In the genomic region with DNA sequence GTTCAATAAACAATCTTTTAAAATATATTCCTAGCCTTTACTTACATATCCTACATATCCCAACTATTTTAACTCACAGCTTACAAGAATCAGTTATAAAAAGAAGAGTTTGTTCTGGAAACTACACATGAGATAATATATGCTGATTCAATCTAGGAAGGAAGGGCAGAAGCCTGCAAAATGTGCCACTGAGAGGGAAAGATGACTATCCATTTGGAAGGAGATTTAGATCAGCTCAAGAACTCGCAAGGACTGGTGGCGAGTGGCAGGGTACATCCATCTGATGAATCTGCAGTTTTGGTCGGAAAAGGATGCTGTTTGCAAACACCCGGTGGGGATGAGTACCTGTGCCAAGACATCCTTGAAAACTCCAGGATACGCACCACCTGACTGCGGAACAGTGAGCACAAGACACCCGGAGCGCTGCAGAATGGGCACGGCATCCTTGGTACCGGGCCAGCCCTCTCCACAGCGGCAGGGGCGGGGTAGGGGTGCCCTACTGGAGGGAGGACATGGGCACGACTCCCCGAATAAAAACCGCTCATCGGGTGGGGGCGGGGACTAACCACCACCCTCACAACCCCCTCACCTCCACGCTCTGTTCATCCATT, we compare ENCODE assay signal across 8 cellular contexts. TPM values are rescaled to one million over a fixed set of nuclear protein-coding genes. Genes with fewer than 3 reads are reported as not detected.
A peak's percentile ranks its signal among the peaks of the same experiment; 100 is the strongest.
DNase-seq lines count a peak whose midpoint lies in the region; ATAC-seq and TF ChIP-seq lines count a peak whose summit lies in the region.

No MANE protein-coding gene starts in this region.

- no peaks in the 10 kb centered on the region for H3K9me3 ChIP-seq in right lobe of liver

- 0% methylated on average over 8 of the region's 18 CpGs for WGBS in right lobe of liver (ENCODE audit: insufficient coverage, low coverage, low lambda C conversion rate, missing lambda C conversion rate)

- ATAC-seq in GM18519 (IDR thresholded peaks at IDR 0.05; ENCODE audit: low FRiP score, unreplicated experiment) (peak; percentile 3), HG02943 (IDR thresholded peaks at IDR 0.05; ENCODE audit: low read depth, unreplicated experiment) (peak; percentile 22), right lobe of liver (peak; percentile 52 to 60 (median 55))

- peak overlapping the region; percentile 52 to 85 (median 83) for H3K27ac ChIP-seq in right lobe of liver

- peaks cover 21% of the 10 kb centered on the region for H3K4me1 Mint-ChIP-seq in dendritic cell treated with granulocyte-macrophage colony-stimulating factor and Interleukin-4, amounts not matched to agents 40 ng/mL and 50 ng/mL, for 4 days (ENCODE audit: low read depth)

- no peaks in the 10 kb centered on the region for H3K36me3 ChIP-seq in right lobe of liver

- H3K4me3 ChIP-seq in right lobe of liver: peak overlapping the region; percentile 90 to 98 (median 97)

- H3K27me3 ChIP-seq in right lobe of liver: no peaks in the 10 kb centered on the region

- in situ Hi-C loops in GM13977 (cut with MboI; ENCODE audit: low pct_unique_long_range_greater_than_20kb, low sequenced_read_pairs, unreplicated experiment): no loop called here

- TF ChIP-seq POLR2A in right lobe of liver (IDR thresholded peaks at IDR 0.05): no peak

- intact Hi-C loops in dendritic cell treated with granulocyte-macrophage colony-stimulating factor and Interleukin-4, amounts not matched to agents 40 ng/mL and 50 ng/mL, for 4 days (cut with micrococcal nuclease): loop anchor here (2.0 kb wide), 1 partner anchor 49 kb away; a partner anchor contains a TSS
- intact Hi-C loops in right lobe of liver (cut with DNase I): no loop called here

- peaks cover 48% of the 10 kb centered on the region for H3K36me3 Mint-ChIP-seq in dendritic cell treated with granulocyte-macrophage colony-stimulating factor and Interleukin-4, amounts not matched to agents 40 ng/mL and 50 ng/mL, for 4 days (ENCODE audit: low read depth)

- TF ChIP-seq CTCF in right lobe of liver (IDR thresholded peaks at IDR 0.05) (no peak), GM13977 (IDR thresholded peaks at IDR 0.05; ENCODE audit: extremely low read depth, insufficient read depth, missing control alignments) (no peak)

- H3K27ac Mint-ChIP-seq in dendritic cell treated with granulocyte-macrophage colony-stimulating factor and Interleukin-4, amounts not matched to agents 40 ng/mL and 50 ng/mL, for 4 days: peak overlapping the region; percentile 94

- H3K9me3 Mint-ChIP-seq in dendritic cell treated with granulocyte-macrophage colony-stimulating factor and Interleukin-4, amounts not matched to agents 40 ng/mL and 50 ng/mL, for 4 days: no peaks in the 10 kb centered on the region

- peak; percentile 34 for DNase-seq in NCI-H2196 treated with DMSO at 0.1 percent for 48 hours (lab: John Stamatoyannopoulos, UW; ENCODE audit: unreplicated experiment)
- DNase-seq in activated CD4-positive, alpha-beta T cell treated with anti-CD3 and anti-CD28 coated beads, Interleukin-2, amount 50 U/mL, for 48 hours: peak; percentile 69 to 75
- DNase-seq in right lobe of liver: peak; percentile 76 to 77 (median 77)
- DNase-seq in stimulated activated CD4-positive, alpha-beta T cell treated with anti-CD3 and anti-CD28 coated beads, TNF-alpha, amount 100 ng/mL, for 1 hour (ENCODE audit: low read depth in 3 of 3, low spot score in 1 of 3): peak; percentile 38 to 45 (median 41)
- DNase-seq in GM13977 (ENCODE audit: low spot score): no peak

- no peaks in the 10 kb centered on the region for H3K27me3 Mint-ChIP-seq in dendritic cell treated with granulocyte-macrophage colony-stimulating factor and Interleukin-4, amounts not matched to agents 40 ng/mL and 50 ng/mL, for 4 days

- H3K4me1 ChIP-seq in right lobe of liver: peaks cover 0 to 15% (median 4%) of the 10 kb centered on the region in 4 donors

- H3K4me3 Mint-ChIP-seq in dendritic cell treated with granulocyte-macrophage colony-stimulating factor and Interleukin-4, amounts not matched to agents 40 ng/mL and 50 ng/mL, for 4 days: peak overlapping the region; percentile 84

RNA-seq across cellular contexts. Expression of a gene that starts 0.7 kb away (rescaled TPM):
- 10 to 100 TPM in 1 of 6 experiments, 1 to 10 TPM in 5; 7.2 to 11.0 (median 9.0) TPM for total RNA-seq in right lobe of liver

RNA-seq across cellular contexts. Expression of a gene that starts 49.0 kb away (rescaled TPM):
- 10 to 100 TPM; 12.2 to 23.1 (median 13.5) TPM for total RNA-seq in right lobe of liver

RNA-seq across cellular contexts. Expression of a gene that starts 49.6 kb away (rescaled TPM):
- 1 to 10 TPM in 1 of 6 experiments, under 1 TPM in 5; 0.49 to 1.9 (median 0.54) TPM for total RNA-seq in right lobe of liver

Comparison
In these comparisons a context has a peak if more than half of its experiments do, and no peak if none do; other contexts are left out.
1. ATAC-seq: peak in every context shown above with its lines; median percentile 55 in right lobe of liver; 22 in HG02943; 3 in GM18519.